ENCODE assay signal across 3 cellular contexts in genomic region chr2:42470706-42471105, GRCh38.
A peak's percentile ranks its signal among the peaks of the same experiment; 100 is the strongest.
TF ChIP-seq lines count a peak whose summit lies in the region.

No MANE protein-coding gene starts in this region.

TF ChIP-seq in HepG2, 621 proteins besides CTCF, POLR2A, EP300 and RAD21:
- TF ChIP-seq ZNF121 (CRISPR knock-in tag; IDR thresholded peaks at IDR 0.05) (peak; percentile 73), XBP1 (CRISPR knock-in tag; IDR thresholded peaks at IDR 0.05) (no peak)
- TF ChIP-seq, protein P1, sequence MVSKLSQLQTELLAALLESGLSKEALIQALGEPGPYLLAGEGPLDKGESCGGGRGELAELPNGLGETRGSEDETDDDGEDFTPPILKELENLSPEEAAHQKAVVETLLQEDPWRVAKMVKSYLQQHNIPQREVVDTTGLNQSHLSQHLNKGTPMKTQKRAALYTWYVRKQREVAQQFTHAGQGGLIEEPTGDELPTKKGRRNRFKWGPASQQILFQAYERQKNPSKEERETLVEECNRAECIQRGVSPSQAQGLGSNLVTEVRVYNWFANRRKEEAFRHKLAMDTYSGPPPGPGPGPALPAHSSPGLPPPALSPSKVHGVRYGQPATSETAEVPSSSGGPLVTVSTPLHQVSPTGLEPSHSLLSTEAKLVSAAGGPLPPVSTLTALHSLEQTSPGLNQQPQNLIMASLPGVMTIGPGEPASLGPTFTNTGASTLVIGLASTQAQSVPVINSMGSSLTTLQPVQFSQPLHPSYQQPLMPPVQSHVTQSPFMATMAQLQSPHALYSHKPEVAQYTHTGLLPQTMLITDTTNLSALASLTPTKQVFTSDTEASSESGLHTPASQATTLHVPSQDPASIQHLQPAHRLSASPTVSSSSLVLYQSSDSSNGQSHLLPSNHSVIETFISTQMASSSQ (IDR thresholded peaks at IDR 0.05; ENCODE audit: low read depth): no peak
- TF ChIP-seq, protein P1 (CRISPR knock-in tag; IDR thresholded peaks at IDR 0.05; ENCODE audit: borderline replicate concordance): no peak

TF ChIP-seq in GM23338, 12 proteins besides CTCF, POLR2A, EP300 and RAD21:
- TF ChIP-seq EZH2phosphoT487 (IDR thresholded peaks at IDR 0.05; ENCODE audit: unreplicated experiment) (no peak), EZH2 (IDR thresholded peaks at IDR 0.05; ENCODE audit: low read depth, unreplicated experiment) (no peak), ZNF114 (CRISPR knock-in tag; IDR thresholded peaks at IDR 0.05) (no peak)
- TF ChIP-seq, protein P2, sequence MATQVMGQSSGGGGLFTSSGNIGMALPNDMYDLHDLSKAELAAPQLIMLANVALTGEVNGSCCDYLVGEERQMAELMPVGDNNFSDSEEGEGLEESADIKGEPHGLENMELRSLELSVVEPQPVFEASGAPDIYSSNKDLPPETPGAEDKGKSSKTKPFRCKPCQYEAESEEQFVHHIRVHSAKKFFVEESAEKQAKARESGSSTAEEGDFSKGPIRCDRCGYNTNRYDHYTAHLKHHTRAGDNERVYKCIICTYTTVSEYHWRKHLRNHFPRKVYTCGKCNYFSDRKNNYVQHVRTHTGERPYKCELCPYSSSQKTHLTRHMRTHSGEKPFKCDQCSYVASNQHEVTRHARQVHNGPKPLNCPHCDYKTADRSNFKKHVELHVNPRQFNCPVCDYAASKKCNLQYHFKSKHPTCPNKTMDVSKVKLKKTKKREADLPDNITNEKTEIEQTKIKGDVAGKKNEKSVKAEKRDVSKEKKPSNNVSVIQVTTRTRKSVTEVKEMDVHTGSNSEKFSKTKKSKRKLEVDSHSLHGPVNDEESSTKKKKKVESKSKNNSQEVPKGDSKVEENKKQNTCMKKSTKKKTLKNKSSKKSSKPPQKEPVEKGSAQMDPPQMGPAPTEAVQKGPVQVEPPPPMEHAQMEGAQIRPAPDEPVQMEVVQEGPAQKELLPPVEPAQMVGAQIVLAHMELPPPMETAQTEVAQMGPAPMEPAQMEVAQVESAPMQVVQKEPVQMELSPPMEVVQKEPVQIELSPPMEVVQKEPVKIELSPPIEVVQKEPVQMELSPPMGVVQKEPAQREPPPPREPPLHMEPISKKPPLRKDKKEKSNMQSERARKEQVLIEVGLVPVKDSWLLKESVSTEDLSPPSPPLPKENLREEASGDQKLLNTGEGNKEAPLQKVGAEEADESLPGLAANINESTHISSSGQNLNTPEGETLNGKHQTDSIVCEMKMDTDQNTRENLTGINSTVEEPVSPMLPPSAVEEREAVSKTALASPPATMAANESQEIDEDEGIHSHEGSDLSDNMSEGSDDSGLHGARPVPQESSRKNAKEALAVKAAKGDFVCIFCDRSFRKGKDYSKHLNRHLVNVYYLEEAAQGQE (IDR thresholded peaks at IDR 0.05; ENCODE audit: unreplicated experiment): no peak

TF ChIP-seq in WTC11, 78 proteins besides CTCF, POLR2A, EP300 and RAD21:
- TF ChIP-seq ZNF121 (CRISPR knock-in tag; IDR thresholded peaks at IDR 0.05) (peak; percentile 78; the same call in 1 of the 2 replicates), MXD4 (CRISPR knock-in tag; IDR thresholded peaks at IDR 0.05; ENCODE audit: borderline replicate concordance) (no peak)
